In the genomic region with DNA sequence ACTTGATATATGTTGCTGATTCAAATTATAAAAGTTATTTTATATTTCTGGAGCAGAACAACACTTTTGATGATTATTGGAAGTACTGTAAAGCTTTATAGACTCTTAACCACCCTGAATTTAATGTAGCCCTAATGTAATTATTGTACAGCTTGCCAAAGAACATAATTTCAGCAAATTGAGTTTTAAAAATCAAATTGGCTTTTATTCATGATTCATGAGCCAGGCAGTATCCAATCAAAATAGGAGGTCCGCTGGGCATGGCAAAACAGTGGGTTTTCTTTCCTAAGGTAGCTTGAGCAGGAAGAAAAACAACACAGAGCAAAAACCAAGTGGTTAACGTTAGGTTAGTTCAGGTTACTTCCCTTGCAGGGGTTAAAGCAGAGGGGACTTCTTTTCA, we compare ENCODE assay signal across 24 cellular contexts.
"Had no signal": no experiment of that assay in that cellular context is flagged by ENCODE, and none has a peak within 500 bp of the region (broad histone marks: within the 10 kb centered on the region; RNA-seq: fewer than 3 reads in every experiment).

No MANE protein-coding gene starts in this region.

- DNase-seq: activated CD4-positive, alpha-beta memory T cell treated with anti-CD3 and anti-CD28 coated beads, Interleukin-2, amount 10 ng/mL, durations not matched to agents 7 days and 5 days; activated CD4-positive, alpha-beta T cell treated with anti-CD3 and anti-CD28 coated beads for 1 hour; activated CD4-positive, alpha-beta T cell treated with anti-CD3 and anti-CD28 coated beads, Interleukin-2, amount 10 ng/mL, durations not matched to agents 7 days and 5 days; activated gamma-delta T cell treated with Interleukin-2 at 50 U/mL for 16 hours; activated naive CD4-positive, alpha-beta T cell treated with anti-CD3 and anti-CD28 coated beads, Interleukin-2, amount 50 U/mL, for 16 hours; activated T-cell treated with anti-CD3 and anti-CD28 coated beads, Interleukin-2, amount 50 U/mL, for 4 hours; amniotic stem cell; central memory CD4-positive, alpha-beta T cell; esophagus squamous epithelium; foreskin melanocyte; left ventricle myocardium inferior; ovary; retina; stimulated activated CD4-positive, alpha-beta T cell treated with anti-CD3 and anti-CD28 coated beads, Interleukin-12 subunit alpha, Interleukin-12 subunit beta, amount 100 ng/mL, for 4 hours; stimulated activated CD4-positive, alpha-beta T cell treated with anti-CD3 and anti-CD28 coated beads, Interleukin-4, amount 100 ng/mL, for 1 hour; stimulated activated naive CD8-positive, alpha-beta T cell treated with anti-CD3 and anti-CD28 coated beads, Interleukin-15, Interleukin-2, amounts not matched to agents 100 U/mL and 50 U/mL, for 24 hours; T1000; testis; trophoblast cell had no signal

- H3K27me3 ChIP-seq: esophagus squamous epithelium, ovary, testis had no signal

- H3K27ac ChIP-seq: epithelial cell of prostate, esophagus squamous epithelium, left ventricle myocardium inferior, ovary, skin epidermis, testis had no signal

- H3K36me3 ChIP-seq: ovary had no signal

- H3K9me3 ChIP-seq: esophagus squamous epithelium, left ventricle myocardium inferior, ovary, testis had no signal

- ATAC-seq: activated T-cell treated with anti-CD3 and anti-CD28 coated beads, Interleukin-2, amount 50 U/mL, for 4 hours; activated T-helper 17 cell treated with anti-CD3 and anti-CD28 coated beads, Interleukin-2, amount 50 U/mL, for 72 hours; sciatic nerve; stimulated activated naive CD8-positive, alpha-beta T cell treated with anti-CD3 and anti-CD28 coated beads, Interleukin-15, Interleukin-2, amounts not matched to agents 100 U/mL and 50 U/mL, for 24 hours had no signal

- H3K4me3 ChIP-seq: esophagus squamous epithelium, left ventricle myocardium inferior, lung, ovary, skin epidermis, testis had no signal

- H3K4me1 ChIP-seq: testis had no signal
